33 cellular contexts compared by ENCODE assay signal in genomic region chr6:45136495-45136894, GRCh38.
"Had no signal": no experiment of that assay in that cellular context is flagged by ENCODE, and none has a peak within 500 bp of the region (broad histone marks: within the 10 kb centered on the region; RNA-seq: fewer than 3 reads in every experiment).

No MANE protein-coding gene starts in this region.

- FAIRE-seq: bronchial epithelial cell had no signal

- H3K36me3 ChIP-seq: adrenal gland, ascending aorta, brain microvascular endothelial cell, breast epithelium, cardiac muscle cell had no signal

- H3K27me3 ChIP-seq: adrenal gland, ascending aorta, body of pancreas, brain microvascular endothelial cell, breast epithelium, cardiac muscle cell had no signal

- H3K27ac ChIP-seq: adrenal gland, ascending aorta, body of pancreas, brain microvascular endothelial cell, breast epithelium, cardiac muscle cell had no signal

- H3K9me3 ChIP-seq: body of pancreas had no signal

- H3K4me1 ChIP-seq: body of pancreas, breast epithelium had no signal

- DNase-seq: activated effector memory CD4-positive, alpha-beta T cell treated with anti-CD3 and anti-CD28 coated beads, Interleukin-2, amount 50 U/mL, for 16 hours; activated effector memory CD4-positive, alpha-beta T cell treated with Interleukin-2 at 50 U/mL for 16 hours; activated gamma-delta T cell; activated gamma-delta T cell treated with Interleukin-2 at 50 U/mL for 16 hours; activated naive CD4-positive, alpha-beta T cell; activated naive CD4-positive, alpha-beta T cell treated with anti-CD3 and anti-CD28 coated beads for 36 hours; activated naive CD4-positive, alpha-beta T cell treated with anti-CD3 and anti-CD28 coated beads, Interleukin-2, amount 10 ng/mL, durations not matched to agents 7 days and 5 days; activated naive CD4-positive, alpha-beta T cell treated with anti-CD3 and anti-CD28 coated beads, Interleukin-2, amount 50 U/mL, for 16 hours; activated naive CD4-positive, alpha-beta T cell treated with Interleukin-2 at 50 U/mL for 16 hours; activated naive CD8-positive, alpha-beta T cell treated with anti-CD3 and anti-CD28 coated beads for 36 hours; activated naive CD8-positive, alpha-beta T cell treated with anti-CD3 and anti-CD28 coated beads, Interleukin-2, amount 10 ng/mL, durations not matched to agents 7 days and 5 days; activated naive CD8-positive, alpha-beta T cell treated with anti-CD3 and anti-CD28 coated beads, Interleukin-2, amount 50 U/mL, for 24 hours; activated T-cell treated with anti-CD3 and anti-CD28 coated beads, Interleukin-2, amount 50 U/mL, for 1 hour; activated T-cell treated with anti-CD3 and anti-CD28 coated beads, Interleukin-2, amount 50 U/mL, for 24 hours; activated T-cell treated with anti-CD3 and anti-CD28 coated beads, Interleukin-2, amount 50 U/mL, for 4 hours; activated T-cell treated with anti-CD3 and anti-CD28 coated beads, Interleukin-2, amount 50 U/mL, for 48 hours; activated T-cell treated with anti-CD3 and anti-CD28 coated beads, Interleukin-2, amount 50 U/mL, for 72 hours; adrenal gland; amniotic stem cell; amygdala; anterior cingulate cortex; aorta; body of pancreas; brain microvascular endothelial cell; caudate nucleus; central memory CD4-positive, alpha-beta T cell; cerebellar nuclear complex had no signal

- H3K4me3 ChIP-seq: adrenal gland, ascending aorta, body of pancreas, breast epithelium, cardiac muscle cell had no signal

- ATAC-seq: activated naive CD4-positive, alpha-beta T cell treated with anti-CD3 and anti-CD28 coated beads, Interleukin-2, amount 50 U/mL, for 72 hours; activated naive CD8-positive, alpha-beta T cell treated with anti-CD3 and anti-CD28 coated beads, Interleukin-2, amount 50 U/mL, for 24 hours; activated T-cell treated with anti-CD3 and anti-CD28 coated beads, Interleukin-2, amount 50 U/mL, for 4 hours; activated T-cell treated with anti-CD3 and anti-CD28 coated beads, Interleukin-2, amount 50 U/mL, for 72 hours; activated T-helper 17 cell treated with anti-CD3 and anti-CD28 coated beads, Interleukin-2, amount 50 U/mL, for 72 hours; body of pancreas had no signal
